Comparison of ENCODE assay signal across 29 cellular contexts in the genomic region with DNA sequence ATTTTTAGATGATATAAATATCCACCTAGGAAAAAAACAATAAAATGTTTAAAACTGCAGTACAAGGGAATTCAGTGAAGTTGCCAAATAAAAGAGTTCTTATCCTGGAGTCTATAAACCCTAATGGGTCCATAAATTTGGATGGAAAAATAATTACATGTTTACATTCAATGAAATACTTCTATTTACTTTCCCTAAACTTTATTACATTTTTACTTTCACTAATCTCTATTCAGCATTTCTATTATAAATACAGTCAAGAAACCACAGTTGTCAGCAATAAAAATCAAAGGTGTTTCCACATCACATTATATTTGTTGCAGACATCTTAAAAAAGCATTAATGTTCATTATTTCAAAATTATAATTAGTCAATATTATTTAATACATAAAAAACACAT.
"Had no signal": no experiment of that assay in that cellular context is flagged by ENCODE, and none has a peak within 500 bp of the region (broad histone marks: within the 10 kb centered on the region; RNA-seq: fewer than 3 reads in every experiment).

No MANE protein-coding gene starts in this region.

- H3K9me3 Mint-ChIP-seq: activated CD4-positive, alpha-beta memory T cell treated with anti-CD3 and anti-CD28 coated beads for 36 hours; activated CD4-positive, alpha-beta T cell treated with anti-CD3 and anti-CD28 coated beads, Interleukin-2, amount 10 ng/mL, durations not matched to agents 24 days and 14 days; activated naive CD4-positive, alpha-beta T cell treated with anti-CD3 and anti-CD28 coated beads for 36 hours; activated naive CD4-positive, alpha-beta T cell treated with anti-CD3 and anti-CD28 coated beads, Interleukin-2, amount 50 U/mL, for 24 hours; activated naive CD8-positive, alpha-beta T cell treated with anti-CD3 and anti-CD28 coated beads for 36 hours; activated naive CD8-positive, alpha-beta T cell treated with anti-CD3 and anti-CD28 coated beads, Interleukin-2, amount 50 U/mL, for 24 hours; activated T-helper 1 cell treated with anti-CD3 and anti-CD28 coated beads, Interleukin-12 subunit alpha, Interleukin-12 subunit beta, Interleukin-2, Interleukin-4 antibody, amounts not matched to agents 30 ng/mL and 10 ng/mL and 1 ng/mL, durations not matched to agents 14 hours and 24 hours and 36 hours; activated T-helper 2 cell treated with anti-CD3 and anti-CD28 coated beads, Interferon-gamma antibody, Interleukin-2, Interleukin-4, amounts not matched to agents 10 μg/mL and 5 μg/mL and 100 μg/mL, durations not matched to agents 14 hours and 24 hours and 36 hours had no signal

- H3K27me3 ChIP-seq: adrenal gland, body of pancreas, colonic mucosa had no signal

- DNase-seq: activated CD4-positive, alpha-beta memory T cell treated with anti-CD3 and anti-CD28 coated beads for 36 hours; activated CD4-positive, alpha-beta T cell treated with anti-CD3 and anti-CD28 coated beads for 36 hours; activated CD4-positive, alpha-beta T cell treated with anti-CD3 and anti-CD28 coated beads, Interleukin-2, amount 10 ng/mL, durations not matched to agents 24 days and 14 days; activated CD4-positive, CD25-positive, alpha-beta regulatory T cell; activated CD4-positive, CD25-positive, alpha-beta regulatory T cell treated with anti-CD3 and anti-CD28 coated beads, Interleukin-2, amount 50 U/mL, for 72 hours; activated CD8-positive, alpha-beta memory T cell treated with anti-CD3 and anti-CD28 coated beads, Interleukin-2, amount 10 ng/mL, durations not matched to agents 7 days and 5 days; activated CD8-positive, alpha-beta memory T cell treated with anti-CD3 and anti-CD28 coated beads, Interleukin-2, amount 50 U/mL, for 4 hours; activated CD8-positive, alpha-beta T cell treated with anti-CD3 and anti-CD28 coated beads, Interleukin-2, amount 10 ng/mL, durations not matched to agents 7 days and 5 days; activated effector memory CD4-positive, alpha-beta T cell treated with anti-CD3 and anti-CD28 coated beads, Interleukin-2, amount 50 U/mL, for 16 hours; activated naive CD8-positive, alpha-beta T cell treated with anti-CD3 and anti-CD28 coated beads for 36 hours; activated naive CD8-positive, alpha-beta T cell treated with anti-CD3 and anti-CD28 coated beads, Interleukin-2, amount 50 U/mL, for 24 hours; activated T-cell treated with anti-CD3 and anti-CD28 coated beads, Interleukin-2, amount 50 U/mL, for 1 hour; activated T-cell treated with anti-CD3 and anti-CD28 coated beads, Interleukin-2, amount 50 U/mL, for 48 hours; adrenal gland; amygdala; aorta; body of pancreas; caudate nucleus; colonic mucosa; effector CD8-positive, alpha-beta T cell; foreskin fibroblast; head of caudate nucleus; T-helper 2 cell had no signal

- H3K4me1 ChIP-seq: colonic mucosa had no signal

- H3K36me3 ChIP-seq: adrenal gland, colonic mucosa had no signal

- H3K9me3 ChIP-seq: adrenal gland, body of pancreas, colonic mucosa had no signal

- H3K4me3 ChIP-seq: adrenal gland, body of pancreas, colonic mucosa had no signal

- H3K27me3 Mint-ChIP-seq: activated CD4-positive, alpha-beta memory T cell treated with anti-CD3 and anti-CD28 coated beads for 36 hours; activated CD4-positive, alpha-beta T cell treated with anti-CD3 and anti-CD28 coated beads for 36 hours; activated CD4-positive, alpha-beta T cell treated with anti-CD3 and anti-CD28 coated beads, Interleukin-2, amount 10 ng/mL, durations not matched to agents 24 days and 14 days; activated CD8-positive, alpha-beta memory T cell treated with anti-CD3 and anti-CD28 coated beads, Interleukin-2, amount 10 ng/mL, durations not matched to agents 7 days and 5 days; activated naive CD4-positive, alpha-beta T cell treated with anti-CD3 and anti-CD28 coated beads, Interleukin-2, amount 50 U/mL, for 24 hours; activated naive CD8-positive, alpha-beta T cell treated with anti-CD3 and anti-CD28 coated beads for 36 hours; activated naive CD8-positive, alpha-beta T cell treated with anti-CD3 and anti-CD28 coated beads, Interleukin-2, amount 50 U/mL, for 24 hours had no signal

- ATAC-seq: activated CD4-positive, alpha-beta T cell treated with anti-CD3 and anti-CD28 coated beads for 36 hours; activated CD8-positive, alpha-beta memory T cell treated with anti-CD3 and anti-CD28 coated beads, Interleukin-2, amount 10 ng/mL, durations not matched to agents 7 days and 5 days; activated CD8-positive, alpha-beta T cell treated with anti-CD3 and anti-CD28 coated beads, Interleukin-2, amount 10 ng/mL, durations not matched to agents 7 days and 5 days; activated naive CD8-positive, alpha-beta T cell treated with anti-CD3 and anti-CD28 coated beads, Interleukin-2, amount 50 U/mL, for 24 hours; body of pancreas; esophagus mucosa had no signal

- FAIRE-seq: frontal cortex had no signal

- H3K36me3 Mint-ChIP-seq: activated CD4-positive, alpha-beta memory T cell treated with anti-CD3 and anti-CD28 coated beads for 36 hours; activated CD8-positive, alpha-beta memory T cell treated with anti-CD3 and anti-CD28 coated beads, Interleukin-2, amount 10 ng/mL, durations not matched to agents 7 days and 5 days; activated naive CD4-positive, alpha-beta T cell treated with anti-CD3 and anti-CD28 coated beads, Interleukin-2, amount 50 U/mL, for 24 hours had no signal

- H3K4me3 Mint-ChIP-seq: activated CD4-positive, alpha-beta memory T cell treated with anti-CD3 and anti-CD28 coated beads for 36 hours; activated CD4-positive, alpha-beta T cell treated with anti-CD3 and anti-CD28 coated beads for 36 hours; activated CD4-positive, alpha-beta T cell treated with anti-CD3 and anti-CD28 coated beads, Interleukin-2, amount 10 ng/mL, durations not matched to agents 24 days and 14 days; activated CD8-positive, alpha-beta memory T cell treated with anti-CD3 and anti-CD28 coated beads, Interleukin-2, amount 10 ng/mL, durations not matched to agents 7 days and 5 days; activated CD8-positive, alpha-beta T cell treated with anti-CD3 and anti-CD28 coated beads, Interleukin-2, amount 10 ng/mL, durations not matched to agents 7 days and 5 days; activated naive CD4-positive, alpha-beta T cell treated with anti-CD3 and anti-CD28 coated beads for 36 hours; activated naive CD4-positive, alpha-beta T cell treated with anti-CD3 and anti-CD28 coated beads, Interleukin-2, amount 50 U/mL, for 24 hours; activated naive CD8-positive, alpha-beta T cell treated with anti-CD3 and anti-CD28 coated beads for 36 hours; activated naive CD8-positive, alpha-beta T cell treated with anti-CD3 and anti-CD28 coated beads, Interleukin-2, amount 50 U/mL, for 24 hours; activated T-helper 1 cell treated with anti-CD3 and anti-CD28 coated beads, Interleukin-12 subunit alpha, Interleukin-12 subunit beta, Interleukin-2, Interleukin-4 antibody, amounts not matched to agents 30 ng/mL and 10 ng/mL and 1 ng/mL, durations not matched to agents 14 hours and 24 hours and 36 hours had no signal

- H3K27ac ChIP-seq: adrenal gland, body of pancreas, colonic mucosa had no signal

- H3K27ac Mint-ChIP-seq: activated CD4-positive, alpha-beta memory T cell treated with anti-CD3 and anti-CD28 coated beads for 36 hours; activated CD4-positive, alpha-beta T cell treated with anti-CD3 and anti-CD28 coated beads for 36 hours; activated CD4-positive, alpha-beta T cell treated with anti-CD3 and anti-CD28 coated beads, Interleukin-2, amount 10 ng/mL, durations not matched to agents 24 days and 14 days; activated CD8-positive, alpha-beta memory T cell treated with anti-CD3 and anti-CD28 coated beads, Interleukin-2, amount 10 ng/mL, durations not matched to agents 7 days and 5 days; activated CD8-positive, alpha-beta T cell treated with anti-CD3 and anti-CD28 coated beads, Interleukin-2, amount 10 ng/mL, durations not matched to agents 7 days and 5 days; activated naive CD4-positive, alpha-beta T cell treated with anti-CD3 and anti-CD28 coated beads for 36 hours; activated naive CD4-positive, alpha-beta T cell treated with anti-CD3 and anti-CD28 coated beads, Interleukin-2, amount 50 U/mL, for 24 hours; activated naive CD8-positive, alpha-beta T cell treated with anti-CD3 and anti-CD28 coated beads for 36 hours; activated naive CD8-positive, alpha-beta T cell treated with anti-CD3 and anti-CD28 coated beads, Interleukin-2, amount 50 U/mL, for 24 hours; activated T-helper 1 cell treated with anti-CD3 and anti-CD28 coated beads, Interleukin-12 subunit alpha, Interleukin-12 subunit beta, Interleukin-2, Interleukin-4 antibody, amounts not matched to agents 30 ng/mL and 10 ng/mL and 1 ng/mL, durations not matched to agents 14 hours and 24 hours and 36 hours; activated T-helper 2 cell treated with anti-CD3 and anti-CD28 coated beads, Interferon-gamma antibody, Interleukin-2, Interleukin-4, amounts not matched to agents 10 μg/mL and 5 μg/mL and 100 μg/mL, durations not matched to agents 14 hours and 24 hours and 36 hours had no signal
